Comparison of ENCODE assay signal across 26 cellular contexts in the genomic region with DNA sequence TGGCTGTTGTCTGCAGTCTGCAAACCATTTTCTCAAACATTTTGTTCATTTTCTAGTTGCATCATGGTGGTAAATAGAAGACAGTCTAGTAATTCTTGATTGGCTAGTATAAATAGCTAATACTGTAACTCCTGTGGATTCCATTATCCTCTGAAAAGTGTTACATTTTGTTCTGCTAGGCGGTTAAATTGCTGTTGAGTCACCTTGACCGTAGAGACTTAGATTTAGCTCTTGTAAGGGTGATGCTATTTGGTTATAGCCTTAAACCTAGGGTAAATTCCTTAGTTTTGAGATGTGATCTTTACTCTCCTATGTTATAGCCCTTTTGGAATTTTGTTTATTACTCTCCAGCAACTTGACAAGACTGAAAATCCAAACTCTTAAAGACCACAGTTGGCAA. TPM values are rescaled to one million over a fixed set of nuclear protein-coding genes. Genes with fewer than 3 reads are reported as not detected.
DNase-seq lines count a peak whose midpoint lies in the region; ATAC-seq and TF ChIP-seq lines count a peak whose summit lies in the region.
"Had no signal": no experiment of that assay in that cellular context is flagged by ENCODE, and none has a peak within 500 bp of the region (broad histone marks: within the 10 kb centered on the region; RNA-seq: fewer than 3 reads in every experiment).

No MANE protein-coding gene starts in this region.

- H3K23me2 ChIP-seq in H9 (ENCODE audit: insufficient read length, low read depth, low read length, poor library complexity, severe bottlenecking): no peaks in the 10 kb centered on the region

- H4K12ac ChIP-seq in trophoblast cell (ENCODE audit: low read depth, low read length): no peak overlapping the region

- H4K5ac ChIP-seq in H9 (ENCODE audit: insufficient read length, low read depth, low read length): no peak overlapping the region

- peaks cover 28% of the 10 kb centered on the region for H3K36me3 Mint-ChIP-seq in CD4-positive, CD25-positive, alpha-beta regulatory T cell
- peaks cover 4 to 8% (median 6%) of the 10 kb centered on the region in 3 experiments; a peak in 5 of 7 replicates for H3K36me3 Mint-ChIP-seq in H9 (ENCODE audit: insufficient read depth in 1 of 3, low read depth in 3 of 3)
- peaks cover 24% of the 10 kb centered on the region for H3K36me3 Mint-ChIP-seq in activated T-helper 1 cell treated with anti-CD3 and anti-CD28 coated beads, Interleukin-12 subunit alpha, Interleukin-12 subunit beta, Interleukin-2, Interleukin-4 antibody, amounts not matched to agents 30 ng/mL and 10 ng/mL and 1 ng/mL, durations not matched to agents 14 hours and 24 hours and 36 hours (ENCODE audit: low read depth)

- no peak overlapping the region for H3K56ac ChIP-seq in H9 (ENCODE audit: insufficient read length, low read depth, low read length)

- no peaks in the 10 kb centered on the region for H3K27me3 Mint-ChIP-seq in CD4-positive, CD25-positive, alpha-beta regulatory T cell
- no peaks in the 10 kb centered on the region for H3K27me3 Mint-ChIP-seq in H9 (ENCODE audit: low read depth)
- no peaks in the 10 kb centered on the region for H3K27me3 Mint-ChIP-seq in activated T-helper 1 cell treated with anti-CD3 and anti-CD28 coated beads, Interleukin-12 subunit alpha, Interleukin-12 subunit beta, Interleukin-2, Interleukin-4 antibody, amounts not matched to agents 30 ng/mL and 10 ng/mL and 1 ng/mL, durations not matched to agents 14 hours and 24 hours and 36 hours (ENCODE audit: insufficient read depth)
- H3K27me3 Mint-ChIP-seq: activated CD4-positive, alpha-beta T cell treated with anti-CD3 and anti-CD28 coated beads, Interleukin-2, amount 10 ng/mL, durations not matched to agents 7 days and 5 days; activated naive CD4-positive, alpha-beta T cell treated with anti-CD3 and anti-CD28 coated beads, Interleukin-2, amount 50 U/mL, for 24 hours; central memory CD8-positive, alpha-beta T cell; memory B cell; naive thymus-derived CD8-positive, alpha-beta T cell; T-helper 17 cell had no signal

- no peak overlapping the region for H2BK20ac ChIP-seq in H9 (ENCODE audit: low read depth, low read length, poor library complexity, severe bottlenecking)

- no peak for DNase-seq in CD4-positive, CD25-positive, alpha-beta regulatory T cell
- DNase-seq in H9 (no peak), choroid plexus epithelial cell (ENCODE audit: low read depth) (peak; percentile 52), trophoblast cell (peak; percentile 44 to 94), NCI-H774 (lab: John Stamatoyannopoulos, UW) (no peak)
- DNase-seq in activated T-helper 1 cell treated with anti-CD3 and anti-CD28 coated beads, Interleukin-12 subunit alpha, Interleukin-12 subunit beta, Interleukin-2, Interleukin-4 antibody, amounts not matched to agents 30 ng/mL and 10 ng/mL and 1 ng/mL, durations not matched to agents 14 hours and 24 hours and 36 hours (ENCODE audit: low spot score): no peak
- DNase-seq: activated CD4-positive, alpha-beta T cell treated with anti-CD3 and anti-CD28 coated beads, Interleukin-2, amount 10 ng/mL, durations not matched to agents 7 days and 5 days; activated T-cell treated with anti-CD3 and anti-CD28 coated beads, Interleukin-2, amount 50 U/mL, for 48 hours; aorta; DMS 273 treated with DMSO at 0.1 percent for 48 hours; dorsolateral prefrontal cortex; naive thymus-derived CD8-positive, alpha-beta T cell; NCI-H1694 treated with DMSO at 0.1 percent for 48 hours; NCI-H2171 treated with DMSO at 0.1 percent for 48 hours; NCI-H526; occipital lobe; stimulated activated CD4-positive, alpha-beta T cell treated with anti-CD3 and anti-CD28 coated beads, Interleukin-4, amount 100 ng/mL, for 24 hours; stimulated activated naive CD4-positive, alpha-beta T cell treated with Interleukin-2 at 50 U/mL for 16 hours; T-helper 17 cell had no signal

- peaks cover 7% of the 10 kb centered on the region for H3K4me1 ChIP-seq in CD4-positive, CD25-positive, alpha-beta regulatory T cell (ENCODE audit: control insufficient read depth, insufficient read depth, low read length, poor library complexity, severe bottlenecking)
- H3K4me1 ChIP-seq in H9 (ENCODE audit: insufficient read depth, low read length) (no peaks in the 10 kb centered on the region; the same call in 1 of the 2 replicates), trophoblast cell (ENCODE audit: control insufficient read depth in 1 of 2, insufficient read depth in 2 of 2, low read length in 2 of 2) (peaks cover 0 to 4% of the 10 kb centered on the region in 2 experiments)

- H3K79me1 ChIP-seq in H9 (ENCODE audit: insufficient read depth, low read depth, low read length, poor library complexity, severe bottlenecking) (peaks cover 3% of the 10 kb centered on the region), trophoblast cell (ENCODE audit: low read length) (no peaks in the 10 kb centered on the region)

- H3K36me3 ChIP-seq in CD4-positive, CD25-positive, alpha-beta regulatory T cell (ENCODE audit: control insufficient read depth, insufficient read depth, low read length): peaks cover 2% of the 10 kb centered on the region
- H3K36me3 ChIP-seq in trophoblast cell (ENCODE audit: control insufficient read depth in 1 of 2, insufficient read depth in 2 of 2, low read length in 2 of 2): peaks cover 0 to 1% of the 10 kb centered on the region in 2 experiments

- H3K9ac ChIP-seq in H9 (ENCODE audit: extremely low read depth, insufficient read length, low read length) (no peak overlapping the region), trophoblast cell (ENCODE audit: low read length) (no peak overlapping the region)
- H3K9ac ChIP-seq: KMS-11 had no signal

- H4K8ac ChIP-seq in H9 (replicated peaks; ENCODE audit: insufficient read length, low read depth, low read length) (no peak overlapping the region), trophoblast cell (ENCODE audit: low read depth, low read length) (no peak overlapping the region)

- no peak overlapping the region for H2BK5ac ChIP-seq in H9 (ENCODE audit: insufficient read length, low read length)
- no peak overlapping the region for H2BK5ac ChIP-seq in trophoblast cell (ENCODE audit: low read depth, low read length, poor library complexity)

- TF ChIP-seq CTCF in H9 (conservative IDR thresholded peaks at IDR 0.05) (no peak), choroid plexus epithelial cell (conservative IDR thresholded peaks at IDR 0.05; ENCODE audit: low read depth, low read length) (no peak)

- no peaks in the 10 kb centered on the region for H3K79me2 ChIP-seq in H9 (ENCODE audit: insufficient read depth, low read length)
- H3K79me2 ChIP-seq in trophoblast cell (ENCODE audit: control insufficient read depth, insufficient read depth, low read length, poor library complexity): no peaks in the 10 kb centered on the region

- peak overlapping the region in 1 of 4 donors; percentile 63 for H3K4me3 Mint-ChIP-seq in CD4-positive, CD25-positive, alpha-beta regulatory T cell
- no peak overlapping the region for H3K4me3 Mint-ChIP-seq in H9
- no peak overlapping the region for H3K4me3 Mint-ChIP-seq in activated T-helper 1 cell treated with anti-CD3 and anti-CD28 coated beads, Interleukin-12 subunit alpha, Interleukin-12 subunit beta, Interleukin-2, Interleukin-4 antibody, amounts not matched to agents 30 ng/mL and 10 ng/mL and 1 ng/mL, durations not matched to agents 14 hours and 24 hours and 36 hours
- H3K4me3 Mint-ChIP-seq: activated CD4-positive, alpha-beta T cell treated with anti-CD3 and anti-CD28 coated beads, Interleukin-2, amount 10 ng/mL, durations not matched to agents 7 days and 5 days; activated naive CD4-positive, alpha-beta T cell treated with anti-CD3 and anti-CD28 coated beads, Interleukin-2, amount 50 U/mL, for 24 hours; central memory CD8-positive, alpha-beta T cell; memory B cell; naive thymus-derived CD8-positive, alpha-beta T cell; T-helper 17 cell had no signal

- no peak overlapping the region for H3K4me2 ChIP-seq in H9 (ENCODE audit: insufficient read depth, insufficient read length, low read length)
- no peak overlapping the region for H3K4me2 ChIP-seq in trophoblast cell (ENCODE audit: low read length)
- H3K4me2 ChIP-seq: KMS-11 had no signal

- no peak overlapping the region for H2BK15ac ChIP-seq in H9 (ENCODE audit: low read depth, low read length)

- no peak overlapping the region for H2AFZ ChIP-seq in H9 (ENCODE audit: low read length)
- no peak overlapping the region for H2AFZ ChIP-seq in trophoblast cell (ENCODE audit: insufficient read depth, low read length, poor library complexity)

- no CpG with 5 or more reads among the region's 2 CpGs for WGBS in H9 (ENCODE audit: extremely low coverage, insufficient read length, low lambda C conversion rate)
- no CpG with 5 or more reads among the region's 2 CpGs for WGBS in trophoblast cell (ENCODE audit: extremely low coverage, insufficient coverage, insufficient read length)

- H2AK5ac ChIP-seq in H9 (ENCODE audit: insufficient read length, low read length): no peak overlapping the region
- H2AK5ac ChIP-seq in trophoblast cell (ENCODE audit: low read length): no peak overlapping the region

- H4K20me1 ChIP-seq in H9 (ENCODE audit: control insufficient read depth, insufficient read depth, insufficient read length): no peaks in the 10 kb centered on the region

- peaks cover 0 to 5% (median 0%) of the 10 kb centered on the region in 7 donors for H3K9me3 Mint-ChIP-seq in CD4-positive, CD25-positive, alpha-beta regulatory T cell
- no peaks in the 10 kb centered on the region; a peak in 2 of 5 replicates for H3K9me3 Mint-ChIP-seq in H9
- H3K9me3 Mint-ChIP-seq in activated T-helper 1 cell treated with anti-CD3 and anti-CD28 coated beads, Interleukin-12 subunit alpha, Interleukin-12 subunit beta, Interleukin-2, Interleukin-4 antibody, amounts not matched to agents 30 ng/mL and 10 ng/mL and 1 ng/mL, durations not matched to agents 14 hours and 24 hours and 36 hours: peaks cover 11% of the 10 kb centered on the region
- H3K9me3 Mint-ChIP-seq: central memory CD8-positive, alpha-beta T cell; memory B cell had no signal

- H4K91ac ChIP-seq in H9 (ENCODE audit: insufficient read length, low read depth, low read length) (no peak overlapping the region), trophoblast cell (ENCODE audit: low read depth, low read length) (no peak overlapping the region)

- no peak overlapping the region for H2BK120ac ChIP-seq in H9 (ENCODE audit: low read depth, low read length, poor library complexity, severe bottlenecking)
- H2BK120ac ChIP-seq in trophoblast cell (ENCODE audit: insufficient read depth, low read length, poor library complexity): no peak overlapping the region

- no peak overlapping the region for H3K4ac ChIP-seq in H9 (ENCODE audit: low read depth, low read length)
- no peak overlapping the region for H3K4ac ChIP-seq in trophoblast cell (ENCODE audit: low read depth, low read length)

- no peaks in the 10 kb centered on the region for H3K27me3 ChIP-seq in CD4-positive, CD25-positive, alpha-beta regulatory T cell (ENCODE audit: control insufficient read depth, insufficient read depth, low read length)
- H3K27me3 ChIP-seq in H9 (ENCODE audit: insufficient read depth, low read length): no peaks in the 10 kb centered on the region
- no peaks in the 10 kb centered on the region for H3K27me3 ChIP-seq in trophoblast cell (ENCODE audit: insufficient read depth, low read length)
- H3K27me3 ChIP-seq: dorsolateral prefrontal cortex had no signal

- no peak overlapping the region for H3K27ac ChIP-seq in CD4-positive, CD25-positive, alpha-beta regulatory T cell (ENCODE audit: insufficient read depth, low read length, poor library complexity, severe bottlenecking)
- H3K27ac ChIP-seq in H9 (ENCODE audit: insufficient read length, low read depth, low read length): no peak overlapping the region
- no peak overlapping the region for H3K27ac ChIP-seq in trophoblast cell (ENCODE audit: low read depth, low read length)
- H3K27ac ChIP-seq: dorsolateral prefrontal cortex, KMS-11, SK-N-MC had no signal

- H3K14ac ChIP-seq in H9 (ENCODE audit: insufficient read depth, low read length) (no peak overlapping the region), trophoblast cell (ENCODE audit: low read length) (no peak overlapping the region)

- H3K4me1 Mint-ChIP-seq in CD4-positive, CD25-positive, alpha-beta regulatory T cell: peaks cover 38 to 69% (median 52%) of the 10 kb centered on the region in 4 donors
- peaks cover 3 to 11% of the 10 kb centered on the region in 2 experiments; a peak in 3 of 4 replicates for H3K4me1 Mint-ChIP-seq in H9
- H3K4me1 Mint-ChIP-seq in activated T-helper 1 cell treated with anti-CD3 and anti-CD28 coated beads, Interleukin-12 subunit alpha, Interleukin-12 subunit beta, Interleukin-2, Interleukin-4 antibody, amounts not matched to agents 30 ng/mL and 10 ng/mL and 1 ng/mL, durations not matched to agents 14 hours and 24 hours and 36 hours (ENCODE audit: low read depth): peaks cover 29% of the 10 kb centered on the region

- H3K18ac ChIP-seq in H9 (ENCODE audit: insufficient read length, low read depth, low read length) (no peak overlapping the region), trophoblast cell (ENCODE audit: low read length) (no peak overlapping the region)

- no peaks in the 10 kb centered on the region for H3K9me3 ChIP-seq in CD4-positive, CD25-positive, alpha-beta regulatory T cell (ENCODE audit: control insufficient read depth in 2 of 2, low read length in 2 of 2)
- H3K9me3 ChIP-seq in H9 (ENCODE audit: control insufficient read depth, low read depth, low read length): no peaks in the 10 kb centered on the region
- H3K9me3 ChIP-seq in trophoblast cell (ENCODE audit: insufficient read depth, low read depth, low read length): no peaks in the 10 kb centered on the region

- H3K23ac ChIP-seq in H9 (ENCODE audit: insufficient read length, low read depth, low read length): no peak overlapping the region
- H3K23ac ChIP-seq in trophoblast cell (ENCODE audit: low read length): no peak overlapping the region

- H2BK12ac ChIP-seq in H9 (ENCODE audit: insufficient read length, low read depth, low read length) (no peak overlapping the region), trophoblast cell (ENCODE audit: low read length) (no peak overlapping the region)

- no peak overlapping the region for H3K4me3 ChIP-seq in CD4-positive, CD25-positive, alpha-beta regulatory T cell (ENCODE audit: low read depth, low read length)
- H3K4me3 ChIP-seq in choroid plexus epithelial cell (ENCODE audit: low read depth, low read length) (no peak overlapping the region), trophoblast cell (ENCODE audit: low read depth, low read length) (no peak overlapping the region)
- H3K4me3 ChIP-seq: dorsolateral prefrontal cortex, SK-N-MC had no signal

- peak overlapping the region in 2 of 3 donors; percentile 10 to 37 for H3K27ac Mint-ChIP-seq in CD4-positive, CD25-positive, alpha-beta regulatory T cell
- H3K27ac Mint-ChIP-seq in H9: peak overlapping the region in 2 of 3 experiments; percentile 61 to 63; a peak in 1 of 7 replicates
- no peak overlapping the region for H3K27ac Mint-ChIP-seq in activated T-helper 1 cell treated with anti-CD3 and anti-CD28 coated beads, Interleukin-12 subunit alpha, Interleukin-12 subunit beta, Interleukin-2, Interleukin-4 antibody, amounts not matched to agents 30 ng/mL and 10 ng/mL and 1 ng/mL, durations not matched to agents 14 hours and 24 hours and 36 hours
- H3K27ac Mint-ChIP-seq: activated CD4-positive, alpha-beta T cell treated with anti-CD3 and anti-CD28 coated beads, Interleukin-2, amount 10 ng/mL, durations not matched to agents 7 days and 5 days; T-helper 17 cell had no signal

- no peak for ATAC-seq in CD4-positive, CD25-positive, alpha-beta regulatory T cell (ENCODE audit: low read depth in 2 of 2)
- ATAC-seq in HG03025 (IDR thresholded peaks at IDR 0.05; ENCODE audit: low FRiP score, unreplicated experiment) (no peak), HG03039 (IDR thresholded peaks at IDR 0.05; ENCODE audit: unreplicated experiment) (no peak)
- ATAC-seq: naive thymus-derived CD8-positive, alpha-beta T cell; T-helper 17 cell had no signal

- H3T11ph ChIP-seq in H9 (ENCODE audit: low read length): no peak overlapping the region

- intact Hi-C loops in activated T-helper 1 cell treated with anti-CD3 and anti-CD28 coated beads, Interleukin-12 subunit alpha, Interleukin-12 subunit beta, Interleukin-2, Interleukin-4 antibody, amounts not matched to agents 30 ng/mL and 10 ng/mL and 1 ng/mL, durations not matched to agents 14 hours and 24 hours and 36 hours (cut with micrococcal nuclease): loop anchor here (2.0 kb wide), 1 partner anchor 15 kb away; no protein-coding TSS in a partner anchor

RNA-seq across cellular contexts. Expression of a gene that starts 58.8 kb away (rescaled TPM):
- total RNA-seq in CD4-positive, CD25-positive, alpha-beta regulatory T cell: 91.3 TPM
- polyA plus RNA-seq in CD4-positive, CD25-positive, alpha-beta regulatory T cell: 10 to 100 TPM; 62.1 to 68.0 (median 64.1) TPM
- 23.5 and 23.7 TPM in 2 replicates for total RNA-seq in H9 (2021)
- polyA plus RNA-seq in trophoblast cell (2013): 34.3 and 36.2 TPM in 2 replicates
- total RNA-seq in activated T-helper 1 cell treated with anti-CD3 and anti-CD28 coated beads, Interleukin-12 subunit alpha, Interleukin-12 subunit beta, Interleukin-2, Interleukin-4 antibody, amounts not matched to agents 30 ng/mL and 10 ng/mL and 1 ng/mL, durations not matched to agents 14 hours and 24 hours and 36 hours: 44.2 and 50.7 TPM in 2 replicates

RNA-seq across cellular contexts. Expression of a gene that starts 59.2 kb away (rescaled TPM):
- total RNA-seq in CD4-positive, CD25-positive, alpha-beta regulatory T cell: 42.3 TPM
- polyA plus RNA-seq in CD4-positive, CD25-positive, alpha-beta regulatory T cell: 10 to 100 TPM; 34.1 to 39.8 (median 36.8) TPM
- 18.8 and 22.3 TPM in 2 replicates for total RNA-seq in H9 (2021)
- 25.9 and 26.3 TPM in 2 replicates for polyA plus RNA-seq in trophoblast cell (2013)
- 31.0 and 36.3 TPM in 2 replicates for total RNA-seq in activated T-helper 1 cell treated with anti-CD3 and anti-CD28 coated beads, Interleukin-12 subunit alpha, Interleukin-12 subunit beta, Interleukin-2, Interleukin-4 antibody, amounts not matched to agents 30 ng/mL and 10 ng/mL and 1 ng/mL, durations not matched to agents 14 hours and 24 hours and 36 hours

Comparison
In these comparisons a context has a peak if more than half of its experiments do, and no peak if none do; other contexts are left out.
1. DNase-seq: peak in choroid plexus epithelial cell (single experiment) and trophoblast cell (2 of 2); none in CD4-positive, CD25-positive, alpha-beta regulatory T cell (0 of 3), H9 (single experiment), NCI-H774 (single experiment) and activated T-helper 1 cell treated with anti-CD3 and anti-CD28 coated beads, Interleukin-12 subunit alpha, Interleukin-12 subunit beta, Interleukin-2, Interleukin-4 antibody, amounts not matched to agents 30 ng/mL and 10 ng/mL and 1 ng/mL, durations not matched to agents 14 hours and 24 hours and 36 hours (single experiment).